In the genomic region with DNA sequence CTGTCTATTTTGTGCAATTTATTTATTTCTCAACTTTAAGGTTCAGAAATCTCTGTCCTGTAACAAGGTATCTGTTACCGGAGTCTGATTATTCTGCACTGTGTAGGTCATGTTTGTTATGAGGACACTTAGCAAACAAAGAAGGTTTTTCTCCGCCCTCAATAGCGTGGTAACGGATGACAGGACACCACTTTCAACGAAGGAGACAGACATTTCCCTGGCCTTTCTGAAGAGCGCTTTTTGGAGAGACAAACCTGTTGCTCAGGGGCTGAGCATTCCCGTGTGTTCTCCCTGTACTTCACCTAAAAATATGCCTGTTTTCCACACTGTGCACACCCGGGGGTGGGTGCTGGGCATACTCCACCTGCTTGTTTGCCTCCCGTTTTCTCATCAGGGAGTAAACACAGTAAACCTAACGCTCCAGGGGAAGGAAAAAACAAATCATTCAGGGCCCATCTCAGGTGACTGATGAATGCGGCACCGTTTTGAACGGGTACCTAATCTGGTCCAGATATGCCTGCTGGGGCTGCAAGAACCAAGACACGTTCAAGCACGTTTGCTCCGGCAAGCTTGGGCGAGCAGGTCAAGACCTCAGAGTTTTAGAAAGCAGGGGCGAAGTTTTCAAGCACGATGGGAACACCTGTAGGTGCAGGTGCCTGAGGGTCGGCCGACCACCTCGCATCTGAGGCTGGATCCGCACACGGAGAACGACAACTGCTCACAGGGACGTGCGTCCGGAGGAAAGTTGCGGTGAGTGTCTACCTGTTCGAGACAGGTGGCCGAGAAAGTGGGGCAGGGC, we compare ENCODE assay signal across 8 cellular contexts. TPM values are rescaled to one million over a fixed set of nuclear protein-coding genes. Genes with fewer than 3 reads are reported as not detected.
DNase-seq lines count a peak whose midpoint lies in the region; ATAC-seq and TF ChIP-seq lines count a peak whose summit lies in the region.

No MANE protein-coding gene starts in this region.

- DNase-seq in A673 (ENCODE audit: low spot score): no peak
- DNase-seq in Panc1 (ENCODE audit: low read depth, low spot score): no peak
- no peak for DNase-seq in natural killer cell treated with Interleukin-12 subunit alpha and Interleukin-12 subunit beta and Interleukin-15 and Interleukin-18, amount 100 ng/mL, for 72 hours (ENCODE audit: low spot score)
- no peak for DNase-seq in mesenteric fat pad (ENCODE audit: low spot score)
- DNase-seq in NCI-H2196 treated with DMSO at 0.1 percent for 48 hours (lab: John Stamatoyannopoulos, UW; ENCODE audit: unreplicated experiment): no peak

- H3K27me3 ChIP-seq in A673 (replicated peaks; ENCODE audit: insufficient read depth, low read depth, low read length, poor library complexity) (no peaks in the 10 kb centered on the region), Panc1 (ENCODE audit: control insufficient read depth, insufficient read depth, low read length) (peaks cover 12% of the 10 kb centered on the region), endocrine pancreas (ENCODE audit: control insufficient read depth, insufficient read depth, low read length) (no peaks in the 10 kb centered on the region)

- CTCF ChIA-PET in A673 (lab: Charles Lee): no interaction called here
- CTCF ChIA-PET in Panc1 (lab: Charles Lee): interaction anchor here (0.5 kb wide), 1 partner anchor 40 kb away, joined by 4 read pairs; no protein-coding TSS in a partner anchor

- peak overlapping the region; percentile 51 for H3K4me3 Mint-ChIP-seq in natural killer cell treated with Interleukin-12 subunit alpha and Interleukin-12 subunit beta and Interleukin-15 and Interleukin-18, amount 100 ng/mL, for 72 hours

- peaks cover 3% of the 10 kb centered on the region for H3K9me3 Mint-ChIP-seq in natural killer cell treated with Interleukin-12 subunit alpha and Interleukin-12 subunit beta and Interleukin-15 and Interleukin-18, amount 100 ng/mL, for 72 hours

- H3K4me1 Mint-ChIP-seq in natural killer cell treated with Interleukin-12 subunit alpha and Interleukin-12 subunit beta and Interleukin-15 and Interleukin-18, amount 100 ng/mL, for 72 hours (ENCODE audit: low read depth in 2 of 2): peaks cover 0 to 7% of the 10 kb centered on the region in 2 donors

- H3K27ac Mint-ChIP-seq in natural killer cell treated with Interleukin-12 subunit alpha and Interleukin-12 subunit beta and Interleukin-15 and Interleukin-18, amount 100 ng/mL, for 72 hours: no peak overlapping the region

- H3K36me3 ChIP-seq in A673 (ENCODE audit: insufficient read depth, low read length, poor library complexity, severe bottlenecking) (no peaks in the 10 kb centered on the region), Panc1 (ENCODE audit: control insufficient read depth, insufficient read depth, low read length) (no peaks in the 10 kb centered on the region; the same call in 1 of the 2 replicates), endocrine pancreas (ENCODE audit: control insufficient read depth, insufficient read depth, low read length) (no peaks in the 10 kb centered on the region)

- POLR2A ChIA-PET in A673 (lab: Charles Lee; ENCODE audit: low non-redundant PET): no interaction called here
- POLR2A ChIA-PET in Panc1 (lab: Charles Lee): no interaction called here

- in situ Hi-C loops in Panc1 (cut with HindIII; ENCODE audit: low pct_unique_long_range_greater_than_20kb, low sequenced_read_pairs): no loop called here

- TSS peak; percentile 24 for BruUV-seq in A673 (replicated peaks; lab: Mats Ljungman, UMichigan)
- no TSS peak for BruUV-seq in Panc1 (replicated peaks; lab: Mats Ljungman, UMichigan)

- ATAC-seq in GM21526 (IDR thresholded peaks at IDR 0.05; ENCODE audit: low FRiP score, unreplicated experiment) (peak; percentile 6), Panc1 (no peak; the same call in 1 of the 2 replicates), GM19467 (IDR thresholded peaks at IDR 0.05; ENCODE audit: unreplicated experiment) (no peak)
- ATAC-seq in natural killer cell treated with Interleukin-12 subunit alpha and Interleukin-12 subunit beta and Interleukin-15 and Interleukin-18, amount 100 ng/mL, for 72 hours: no peak

- no peaks in the 10 kb centered on the region for H3K36me3 Mint-ChIP-seq in natural killer cell treated with Interleukin-12 subunit alpha and Interleukin-12 subunit beta and Interleukin-15 and Interleukin-18, amount 100 ng/mL, for 72 hours

- H3K27me3 Mint-ChIP-seq in natural killer cell treated with Interleukin-12 subunit alpha and Interleukin-12 subunit beta and Interleukin-15 and Interleukin-18, amount 100 ng/mL, for 72 hours: peaks cover 3 to 15% of the 10 kb centered on the region in 2 donors

- H3K9ac ChIP-seq in endocrine pancreas (ENCODE audit: control insufficient read depth, insufficient read depth, low read length): peak overlapping the region; percentile 86

- H3K27ac ChIP-seq in A673 (ENCODE audit: low read depth, low read length, poor library complexity, severe bottlenecking) (no peak overlapping the region), Panc1 (ENCODE audit: low read length) (no peak overlapping the region)

- TF ChIP-seq CTCF in A673 (conservative IDR thresholded peaks at IDR 0.05; ENCODE audit: low read depth, low read length): no peak
- TF ChIP-seq CTCF in Panc1 (IDR thresholded peaks at IDR 0.05): no peak

- H3K4me3 ChIP-seq in A673 (ENCODE audit: low read depth, low read length, poor library complexity, severe bottlenecking) (peak overlapping the region; percentile 61), Panc1 (ENCODE audit: low read depth in 2 of 2, low read length in 2 of 2) (peak overlapping the region; percentile 55 to 58), endocrine pancreas (ENCODE audit: control insufficient read depth, insufficient read depth, low read length) (peak overlapping the region; percentile 86)

- H3K9me3 ChIP-seq in A673 (ENCODE audit: low read depth, low read length, poor library complexity, severe bottlenecking): no peaks in the 10 kb centered on the region
- H3K9me3 ChIP-seq in Panc1 (ENCODE audit: control insufficient read depth, insufficient read depth, low read depth, low read length): no peaks in the 10 kb centered on the region
- H3K9me3 ChIP-seq in endocrine pancreas (ENCODE audit: control insufficient read depth, low read length): no peaks in the 10 kb centered on the region

- intact Hi-C loops in A673 (cut with micrococcal nuclease; ENCODE audit: unreplicated experiment) (no loop called here), Panc1 (cut with micrococcal nuclease; ENCODE audit: unreplicated experiment) (no loop called here)

- H3K4me1 ChIP-seq in A673 (ENCODE audit: insufficient read depth, low read length, poor library complexity, severe bottlenecking): peaks cover 10% of the 10 kb centered on the region
- H3K4me1 ChIP-seq in Panc1 (ENCODE audit: control insufficient read depth, insufficient read depth, low read length): 0 out of 2 replicates have a peak, but pooled peaks cover 4% of the 10 kb centered on the region
- peaks cover 9% of the 10 kb centered on the region for H3K4me1 ChIP-seq in endocrine pancreas (ENCODE audit: control insufficient read depth, insufficient read depth, low read length)

RNA-seq across cellular contexts. Expression of a gene that starts 0.9 kb away (rescaled TPM):
- total RNA-seq in A673 (2021) (5.1 and 5.7 TPM in 2 replicates), Panc1 (2021; ENCODE audit: unreplicated experiment) (0.74 TPM), mesenteric fat pad (63.4 TPM)
- 1.1 TPM for polyA plus RNA-seq in Panc1 (2012; ENCODE audit: insufficient read length)
- total RNA-seq in natural killer cell treated with Interleukin-12 subunit alpha and Interleukin-12 subunit beta and Interleukin-15 and Interleukin-18, amount 100 ng/mL, for 72 hours: under 1 TPM; 0.50 to 0.81 TPM
